In genomic region chr20:32841174-32841573, GRCh38 we compare ENCODE assay signal across 23 cellular contexts. TPM values are rescaled to one million over a fixed set of nuclear protein-coding genes. Genes with fewer than 3 reads are reported as not detected.
DNase-seq lines count a peak whose midpoint lies in the region; ATAC-seq and TF ChIP-seq lines count a peak whose summit lies in the region.
"Had no signal": no experiment of that assay in that cellular context is flagged by ENCODE, and none has a peak within 500 bp of the region (broad histone marks: within the 10 kb centered on the region; RNA-seq: fewer than 3 reads in every experiment).

No MANE protein-coding gene starts in this region.

- H3K9me3 Mint-ChIP-seq in CD4-positive, CD25-positive, alpha-beta regulatory T cell, result no peaks in the 10 kb centered on the region
- H3K9me3 Mint-ChIP-seq in glutamatergic neuron (ENCODE audit: unreplicated experiment), result peaks cover 6% of the 10 kb centered on the region
- H3K9me3 Mint-ChIP-seq in stimulated activated memory B cell treated with anti-CD40 and anti-IgM and Interleukin-4, amounts not matched to agents 10 μg/mL and 1 μg/mL and 100 μg/mL, for 72 hours, result no peaks in the 10 kb centered on the region
- no peaks in the 10 kb centered on the region for H3K9me3 Mint-ChIP-seq in CD8-positive, alpha-beta memory T cell

- H3K4me1 Mint-ChIP-seq in CD4-positive, CD25-positive, alpha-beta regulatory T cell, result peaks cover 5 to 59% (median 34%) of the 10 kb centered on the region in 4 donors
- peaks cover 9% of the 10 kb centered on the region for H3K4me1 Mint-ChIP-seq in glutamatergic neuron (ENCODE audit: low read depth, unreplicated experiment)
- H3K4me1 Mint-ChIP-seq in stimulated activated memory B cell treated with anti-CD40 and anti-IgM and Interleukin-4, amounts not matched to agents 10 μg/mL and 1 μg/mL and 100 μg/mL, for 72 hours, result peaks cover 16% of the 10 kb centered on the region
- H3K4me1 Mint-ChIP-seq in CD8-positive, alpha-beta memory T cell, result peaks cover 41 to 59% (median 53%) of the 10 kb centered on the region in 3 donors

- no peak for ATAC-seq in CD4-positive, CD25-positive, alpha-beta regulatory T cell (ENCODE audit: low read depth in 2 of 2)
- ATAC-seq in stimulated activated memory B cell treated with anti-CD40 and anti-IgM and Interleukin-4, amounts not matched to agents 10 μg/mL and 1 μg/mL and 100 μg/mL, for 72 hours, result no peak
- ATAC-seq: PC-3 had no signal

- no peak overlapping the region for H3K4me3 ChIP-seq in BLaER1
- no peak overlapping the region for H3K4me3 ChIP-seq in CD4-positive, CD25-positive, alpha-beta regulatory T cell (ENCODE audit: low read depth, low read length)
- H3K4me3 ChIP-seq in CD8-positive, alpha-beta memory T cell (ENCODE audit: low read length), result no peak overlapping the region
- H3K4me3 ChIP-seq: heart right ventricle, right atrium auricular region, spleen, thoracic aorta had no signal

- peak overlapping the region; percentile 67 for H3K4me2 ChIP-seq in BLaER1

- peaks cover 96% of the 10 kb centered on the region for H4K20me1 ChIP-seq in BLaER1

- POLR2A ChIA-PET in CD8-positive, alpha-beta memory T cell (lab: Charles Lee), result no interaction called here

- H3K36me3 Mint-ChIP-seq in CD4-positive, CD25-positive, alpha-beta regulatory T cell, result peaks cover 47% of the 10 kb centered on the region
- H3K36me3 Mint-ChIP-seq in glutamatergic neuron (ENCODE audit: unreplicated experiment), result peaks cover 12% of the 10 kb centered on the region
- H3K36me3 Mint-ChIP-seq in stimulated activated memory B cell treated with anti-CD40 and anti-IgM and Interleukin-4, amounts not matched to agents 10 μg/mL and 1 μg/mL and 100 μg/mL, for 72 hours, result peaks cover 62% of the 10 kb centered on the region
- H3K36me3 Mint-ChIP-seq in CD8-positive, alpha-beta memory T cell, result peaks cover 5 to 86% (median 23%) of the 10 kb centered on the region in 3 donors

- H3K27ac ChIP-seq in BLaER1, result peak overlapping the region; percentile 56; the same call in 1 of the 2 replicates
- no peak overlapping the region for H3K27ac ChIP-seq in CD4-positive, CD25-positive, alpha-beta regulatory T cell (ENCODE audit: insufficient read depth, low read length, poor library complexity, severe bottlenecking)
- H3K27ac ChIP-seq in CD8-positive, alpha-beta memory T cell (ENCODE audit: low read depth, low read length), result no peak overlapping the region
- H3K27ac ChIP-seq: brain microvascular endothelial cell, heart right ventricle, spleen, thoracic aorta had no signal

- CTCF ChIA-PET in CD8-positive, alpha-beta memory T cell (lab: Charles Lee), result interaction anchor here (1.9 kb wide), 1 partner anchor 62 kb away, joined by 6 read pairs; no protein-coding TSS in a partner anchor

- H3K36me3 ChIP-seq in BLaER1, result peaks cover 98% of the 10 kb centered on the region
- peaks cover 80% of the 10 kb centered on the region for H3K36me3 ChIP-seq in CD4-positive, CD25-positive, alpha-beta regulatory T cell (ENCODE audit: control insufficient read depth, insufficient read depth, low read length)
- peaks cover 44% of the 10 kb centered on the region for H3K36me3 ChIP-seq in CD8-positive, alpha-beta memory T cell (ENCODE audit: insufficient read depth, low read length)

- peaks cover 26% of the 10 kb centered on the region for H3K4me1 ChIP-seq in BLaER1
- H3K4me1 ChIP-seq in CD4-positive, CD25-positive, alpha-beta regulatory T cell (ENCODE audit: control insufficient read depth, insufficient read depth, low read length, poor library complexity, severe bottlenecking), result no peaks in the 10 kb centered on the region
- peaks cover 18% of the 10 kb centered on the region for H3K4me1 ChIP-seq in CD8-positive, alpha-beta memory T cell (ENCODE audit: insufficient read depth, low read length)

- peak overlapping the region in 1 of 4 donors; percentile 26 for H3K4me3 Mint-ChIP-seq in CD4-positive, CD25-positive, alpha-beta regulatory T cell
- H3K4me3 Mint-ChIP-seq in glutamatergic neuron (ENCODE audit: unreplicated experiment), result no peak overlapping the region
- H3K4me3 Mint-ChIP-seq in stimulated activated memory B cell treated with anti-CD40 and anti-IgM and Interleukin-4, amounts not matched to agents 10 μg/mL and 1 μg/mL and 100 μg/mL, for 72 hours, result no peak overlapping the region
- H3K4me3 Mint-ChIP-seq in CD8-positive, alpha-beta memory T cell, result no peak overlapping the region

- H3K27me3 ChIP-seq in BLaER1, result no peaks in the 10 kb centered on the region
- no peaks in the 10 kb centered on the region for H3K27me3 ChIP-seq in CD4-positive, CD25-positive, alpha-beta regulatory T cell (ENCODE audit: control insufficient read depth, insufficient read depth, low read length)
- H3K27me3 ChIP-seq in CD8-positive, alpha-beta memory T cell (ENCODE audit: insufficient read depth, low read length, poor library complexity, severe bottlenecking), result no peaks in the 10 kb centered on the region
- H3K27me3 ChIP-seq: brain microvascular endothelial cell, heart right ventricle, right atrium auricular region, spleen had no signal

- peak overlapping the region; percentile 26 to 78 (median 73) for H3K27ac Mint-ChIP-seq in CD4-positive, CD25-positive, alpha-beta regulatory T cell
- H3K27ac Mint-ChIP-seq in glutamatergic neuron (ENCODE audit: unreplicated experiment), result peak overlapping the region; percentile 7
- H3K27ac Mint-ChIP-seq in stimulated activated memory B cell treated with anti-CD40 and anti-IgM and Interleukin-4, amounts not matched to agents 10 μg/mL and 1 μg/mL and 100 μg/mL, for 72 hours, result no peak overlapping the region
- H3K27ac Mint-ChIP-seq in CD8-positive, alpha-beta memory T cell, result peak overlapping the region in 1 of 8 donors; percentile 46

- H3K9me3 ChIP-seq in BLaER1, result no peaks in the 10 kb centered on the region
- no peaks in the 10 kb centered on the region for H3K9me3 ChIP-seq in CD4-positive, CD25-positive, alpha-beta regulatory T cell (ENCODE audit: control insufficient read depth in 2 of 2, low read length in 2 of 2)
- H3K9me3 ChIP-seq in CD8-positive, alpha-beta memory T cell (ENCODE audit: low read length), result no peaks in the 10 kb centered on the region
- H3K9me3 ChIP-seq: heart right ventricle, right atrium auricular region, spleen, thoracic aorta had no signal

- H3K27me3 Mint-ChIP-seq in CD4-positive, CD25-positive, alpha-beta regulatory T cell, result no peaks in the 10 kb centered on the region
- H3K27me3 Mint-ChIP-seq in glutamatergic neuron (ENCODE audit: unreplicated experiment), result peaks cover 8% of the 10 kb centered on the region
- no peaks in the 10 kb centered on the region for H3K27me3 Mint-ChIP-seq in stimulated activated memory B cell treated with anti-CD40 and anti-IgM and Interleukin-4, amounts not matched to agents 10 μg/mL and 1 μg/mL and 100 μg/mL, for 72 hours
- no peaks in the 10 kb centered on the region for H3K27me3 Mint-ChIP-seq in CD8-positive, alpha-beta memory T cell

- DNase-seq in CD4-positive, CD25-positive, alpha-beta regulatory T cell, result peak in 1 of 3 donors; percentile 24
- peak; percentile 17 for DNase-seq in UCSD-AML1 (lab: John Stamatoyannopoulos, UW; ENCODE audit: unreplicated experiment)
- no peak for DNase-seq in glutamatergic neuron
- no peak for DNase-seq in pons (ENCODE audit: low spot score)
- DNase-seq in CD8-positive, alpha-beta memory T cell, result no peak
- DNase-seq: activated CD4-positive, CD25-positive, alpha-beta regulatory T cell treated with anti-CD3 and anti-CD28 coated beads, Interleukin-2, amount 50 U/mL, for 72 hours; brain microvascular endothelial cell; effector CD4-positive, alpha-beta T cell; GDM1; heart right ventricle; mesenchymal stem cell; NCI-H1105; NCI-H2081 treated with DMSO at 0.1 percent for 48 hours; NCI-H446; PC-3; spleen; stimulated activated CD4-positive, alpha-beta T cell treated with anti-CD3 and anti-CD28 coated beads, Interleukin-4, amount 100 ng/mL, for 1 hour; stimulated activated naive CD4-positive, alpha-beta T cell treated with Interleukin-2 at 50 U/mL for 16 hours had no signal

- 0 out of 2 replicates have a peak overlapping the region, but pooled peaks have one; percentile 40 for H3K9ac ChIP-seq in BLaER1

- no peak for TF ChIP-seq CTCF in glutamatergic neuron (IDR thresholded peaks at IDR 0.05; ENCODE audit: partially characterized antibody, unreplicated experiment)

RNA-seq across cellular contexts. Expression of gene EFCAB8, which starts 17.5 kb away (rescaled TPM):
- 1.2 TPM for total RNA-seq in CD4-positive, CD25-positive, alpha-beta regulatory T cell
- polyA plus RNA-seq in CD4-positive, CD25-positive, alpha-beta regulatory T cell, result not detected
- total RNA-seq in glutamatergic neuron (ENCODE audit: unreplicated experiment), result not detected
- under 1 TPM; 0.35 to 0.69 TPM for total RNA-seq in CD8-positive, alpha-beta memory T cell
- polyA plus RNA-seq in CD8-positive, alpha-beta memory T cell, result not detected
- total RNA-seq: epithelial cell of proximal tubule, PC-3, right atrium auricular region had no signal

RNA-seq across cellular contexts. Expression of gene MAPRE1, which starts 21.4 kb away (rescaled TPM):
- total RNA-seq in CD4-positive, CD25-positive, alpha-beta regulatory T cell, result 114 TPM
- 10 to 100 TPM; 81.3 to 99.4 (median 92.6) TPM for polyA plus RNA-seq in CD4-positive, CD25-positive, alpha-beta regulatory T cell
- total RNA-seq in glutamatergic neuron (ENCODE audit: unreplicated experiment), result 232 TPM
- total RNA-seq in CD8-positive, alpha-beta memory T cell, result 100 to 1,000 TPM; 154 to 159 TPM
- 96.3 TPM for polyA plus RNA-seq in CD8-positive, alpha-beta memory T cell
